In the genomic region with DNA sequence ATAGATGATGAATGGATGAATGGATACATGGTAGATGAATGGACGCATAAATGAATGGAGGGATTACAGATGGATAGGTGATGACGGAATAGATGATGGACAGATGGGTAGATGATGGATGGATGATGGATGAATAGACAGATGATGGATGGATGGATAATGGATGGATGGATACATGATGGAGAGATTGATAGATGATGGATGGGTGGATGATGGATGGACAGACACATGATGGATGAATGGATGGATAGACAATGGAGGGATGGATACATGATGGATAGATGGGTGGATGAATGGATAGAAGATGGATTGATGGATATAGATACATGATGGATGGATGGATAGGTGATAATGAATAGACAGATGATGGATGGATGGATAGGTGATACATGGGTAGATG, we compare ENCODE assay signal across 2 cellular contexts.
TF ChIP-seq lines count a peak whose summit lies in the region.

No MANE protein-coding gene starts in this region.

TF ChIP-seq in HepG2, 621 proteins besides CTCF, POLR2A, EP300 and RAD21:
- TF ChIP-seq RAD51 (IDR thresholded peaks at IDR 0.05; ENCODE audit: borderline replicate concordance) (0 out of 2 replicates have a peak, but pooled peaks have one; percentile 3), IKZF1 (IDR thresholded peaks at IDR 0.05) (0 out of 2 replicates have a peak, but pooled peaks have one; percentile 52), GABPB1 (CRISPR knock-in tag; IDR thresholded peaks at IDR 0.05) (no peak), ZNF687 (CRISPR knock-in tag; IDR thresholded peaks at IDR 0.05) (no peak), CREB1 (IDR thresholded peaks at IDR 0.05) (peak; percentile 44; the same call in 1 of the 2 replicates), CREB1 (CRISPR knock-in tag; IDR thresholded peaks at IDR 0.05) (no peak), NFRKB (IDR thresholded peaks at IDR 0.05) (no peak), PHF20 (CRISPR knock-in tag; IDR thresholded peaks at IDR 0.05) (no peak)

TF ChIP-seq in H1, 55 proteins besides CTCF, POLR2A, EP300 and RAD21:
- TF ChIP-seq CREB1 (IDR thresholded peaks at IDR 0.05) (no peak), MAFK (IDR thresholded peaks at IDR 0.05; ENCODE audit: low read depth, low read length) (no peak), JUN (IDR thresholded peaks at IDR 0.05; ENCODE audit: low read depth, low read length) (no peak), ATF2 (IDR thresholded peaks at IDR 0.05; ENCODE audit: low read length) (no peak), BACH1 (IDR thresholded peaks at IDR 0.05; ENCODE audit: low read length) (no peak), POU5F1 (IDR thresholded peaks at IDR 0.05; ENCODE audit: low read depth, low read length) (no peak), HDAC6 (IDR thresholded peaks at IDR 0.05; ENCODE audit: low read depth, low read length) (no peak), CHD2 (IDR thresholded peaks at IDR 0.05; ENCODE audit: low read length) (no peak), KDM5A (IDR thresholded peaks at IDR 0.05; ENCODE audit: low read length) (no peak), RNF2 (IDR thresholded peaks at IDR 0.05; ENCODE audit: borderline replicate concordance, low read depth, low read length, missing control alignments, poor library complexity, severe bottlenecking) (no peak), RFX5 (IDR thresholded peaks at IDR 0.05; ENCODE audit: borderline replicate concordance, low read depth, low read length) (no peak), NANOG (IDR thresholded peaks at IDR 0.05; ENCODE audit: insufficient read depth, low read depth, low read length, poor library complexity, severe bottlenecking) (no peak)
